Comparison of ENCODE assay signal across 8 cellular contexts in the genomic region with DNA sequence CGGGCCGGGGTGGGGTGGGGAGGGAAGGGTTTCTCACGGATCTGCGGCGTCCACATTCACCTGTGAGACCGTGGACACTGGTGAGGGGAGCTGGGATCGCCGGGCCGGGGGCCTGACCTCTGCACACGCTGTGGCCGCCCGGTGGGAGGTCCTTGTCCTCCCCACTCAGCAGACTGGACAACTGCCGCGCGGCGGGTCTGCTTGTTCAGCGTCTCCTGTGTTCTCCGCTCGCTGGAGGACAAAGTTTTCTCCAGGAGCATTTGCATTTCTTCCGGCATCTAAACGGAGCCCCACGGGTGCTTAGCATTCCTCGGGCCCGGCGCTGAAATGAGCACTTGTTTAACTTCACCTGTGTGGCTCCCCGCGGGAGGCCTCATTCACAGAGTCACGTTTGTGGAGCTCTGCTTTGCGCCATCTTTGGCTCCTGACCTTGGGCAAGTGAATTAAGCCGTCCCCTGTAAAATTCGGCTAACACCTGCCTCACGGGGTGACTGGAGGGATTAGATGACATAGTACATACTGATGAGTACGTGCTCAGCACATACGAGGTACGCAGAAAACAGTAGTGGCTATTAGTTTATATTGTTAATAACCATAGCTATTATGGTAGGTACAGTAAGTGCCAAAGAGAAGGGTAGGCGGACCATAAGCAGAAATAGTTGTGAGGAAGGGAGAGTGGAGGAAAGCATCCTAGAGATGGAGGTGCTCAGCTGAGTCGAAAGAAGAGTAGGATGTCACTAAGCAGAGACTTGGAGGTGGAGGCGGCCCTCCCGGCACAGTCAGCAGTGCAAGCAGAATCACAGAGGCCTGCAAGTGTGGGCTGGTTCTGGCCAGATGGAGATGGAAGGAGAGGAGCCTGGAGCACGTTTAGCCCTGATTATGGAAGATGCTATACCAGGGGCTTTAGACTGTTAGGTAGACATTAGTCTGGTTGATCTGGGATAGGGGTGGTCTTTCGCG. TPM values are rescaled to one million over a fixed set of nuclear protein-coding genes. Genes with fewer than 3 reads are reported as not detected.
DNase-seq lines count a peak whose midpoint lies in the region; ATAC-seq and TF ChIP-seq lines count a peak whose summit lies in the region.

No MANE protein-coding gene starts in this region.

- CTCF ChIA-PET in activated CD4-positive, alpha-beta T cell treated with anti-CD3 and anti-CD28 coated beads, Interleukin-2, amount 10 ng/mL, durations not matched to agents 7 days and 5 days (lab: Charles Lee) = interaction anchor here (0.7 to 3.1 kb wide), 3 partner anchors 10 to 92 kb away, joined by 3 to 10 read pairs (median 5); no protein-coding TSS in a partner anchor

- H3K4me3 Mint-ChIP-seq in activated CD4-positive, alpha-beta T cell treated with anti-CD3 and anti-CD28 coated beads, Interleukin-2, amount 10 ng/mL, durations not matched to agents 7 days and 5 days = peak overlapping the region; percentile 98

- TF ChIP-seq CTCF in fibroblast of pulmonary artery (IDR thresholded peaks at IDR 0.05; ENCODE audit: low read length, missing control alignments) = no peak
- no peak for TF ChIP-seq CTCF in neutrophil (IDR thresholded peaks at IDR 0.05)

- POLR2A ChIA-PET in activated CD4-positive, alpha-beta T cell treated with anti-CD3 and anti-CD28 coated beads, Interleukin-2, amount 10 ng/mL, durations not matched to agents 7 days and 5 days (lab: Charles Lee) = no interaction called here

- H3K27ac ChIP-seq in neutrophil = peak overlapping the region; percentile 79

- H3K4me3 ChIP-seq in fibroblast of pulmonary artery (replicated peaks; ENCODE audit: low read depth, low read length) (peak overlapping the region; percentile 88), neutrophil (ENCODE audit: low read depth in 1 of 2, low read length in 1 of 2) (peak overlapping the region; percentile 88 to 93)

- H3K4me1 ChIP-seq in neutrophil (ENCODE audit: control insufficient read depth in 1 of 2, insufficient read depth in 1 of 2, low read depth in 1 of 2, low read length in 1 of 2) = peaks cover 12 to 16% of the 10 kb centered on the region in 2 experiments

- H3K36me3 ChIP-seq in neutrophil = peaks cover 45% of the 10 kb centered on the region

- ATAC-seq in HG02678 (IDR thresholded peaks at IDR 0.05; ENCODE audit: unreplicated experiment) (peak; percentile 15), HG03469 (IDR thresholded peaks at IDR 0.05; ENCODE audit: unreplicated experiment) (no peak), HG02571 (IDR thresholded peaks at IDR 0.05; ENCODE audit: unreplicated experiment) (no peak)

- H3K4me1 Mint-ChIP-seq in activated CD4-positive, alpha-beta T cell treated with anti-CD3 and anti-CD28 coated beads, Interleukin-2, amount 10 ng/mL, durations not matched to agents 7 days and 5 days = peaks cover 35% of the 10 kb centered on the region

- H3K27me3 ChIP-seq in neutrophil = no peaks in the 10 kb centered on the region

- H3K27ac Mint-ChIP-seq in activated CD4-positive, alpha-beta T cell treated with anti-CD3 and anti-CD28 coated beads, Interleukin-2, amount 10 ng/mL, durations not matched to agents 7 days and 5 days = peak overlapping the region; percentile 95

- DNase-seq in COR-L47 (lab: John Stamatoyannopoulos, UW) (peak; percentile 11), fibroblast of pulmonary artery (ENCODE audit: low read depth) (peak; percentile 15), OCI-M2 (lab: John Stamatoyannopoulos, UW; ENCODE audit: unreplicated experiment) (no peak)
- peak; percentile 27 for DNase-seq in activated CD4-positive, alpha-beta T cell treated with anti-CD3 and anti-CD28 coated beads, Interleukin-2, amount 10 ng/mL, durations not matched to agents 7 days and 5 days

- H3K36me3 Mint-ChIP-seq in activated CD4-positive, alpha-beta T cell treated with anti-CD3 and anti-CD28 coated beads, Interleukin-2, amount 10 ng/mL, durations not matched to agents 7 days and 5 days (ENCODE audit: low read depth) = peaks cover 38% of the 10 kb centered on the region

- H3K9me3 Mint-ChIP-seq in activated CD4-positive, alpha-beta T cell treated with anti-CD3 and anti-CD28 coated beads, Interleukin-2, amount 10 ng/mL, durations not matched to agents 7 days and 5 days = no peaks in the 10 kb centered on the region

- H3K9me3 ChIP-seq in neutrophil = no peaks in the 10 kb centered on the region

- H3K27me3 Mint-ChIP-seq in activated CD4-positive, alpha-beta T cell treated with anti-CD3 and anti-CD28 coated beads, Interleukin-2, amount 10 ng/mL, durations not matched to agents 7 days and 5 days = no peaks in the 10 kb centered on the region

RNA-seq across cellular contexts. Expression of a gene that starts 0.9 kb away (rescaled TPM):
- 10 to 100 TPM; 74.3 to 74.4 TPM for total RNA-seq in activated CD4-positive, alpha-beta T cell treated with anti-CD3 and anti-CD28 coated beads, Interleukin-2, amount 10 ng/mL, durations not matched to agents 7 days and 5 days

RNA-seq across cellular contexts. Expression of a gene that starts 39.7 kb away (rescaled TPM):
- 100 to 1,000 TPM in 1 of 2 experiments, 10 to 100 TPM in 1; 96.4 to 103 TPM for total RNA-seq in activated CD4-positive, alpha-beta T cell treated with anti-CD3 and anti-CD28 coated beads, Interleukin-2, amount 10 ng/mL, durations not matched to agents 7 days and 5 days
